Comparison of ENCODE assay signal across 14 cellular contexts in genomic region chr1:219792337-219793021, GRCh38.
DNase-seq lines count a peak whose midpoint lies in the region; ATAC-seq and TF ChIP-seq lines count a peak whose summit lies in the region.
"Had no signal": no experiment of that assay in that cellular context is flagged by ENCODE, and none has a peak within 500 bp of the region (broad histone marks: within the 10 kb centered on the region; RNA-seq: fewer than 3 reads in every experiment).

No MANE protein-coding gene starts in this region.

- intact Hi-C loops in dorsolateral prefrontal cortex (cut with DNase I) (no loop called here), left colon (cut with DNase I, micrococcal nuclease) (no loop called here)

- H3K27ac ChIP-seq in dorsolateral prefrontal cortex, result no peak overlapping the region
- H3K27ac ChIP-seq: 22Rv1, psoas muscle had no signal

- DNase-seq in DMS53 (lab: John Stamatoyannopoulos, UW) (peak; percentile 55), DMS53 treated with DMSO at 0.1 percent for 48 hours (lab: John Stamatoyannopoulos, UW; ENCODE audit: unreplicated experiment) (no peak), NCI-H748 (lab: John Stamatoyannopoulos, UW; ENCODE audit: unreplicated experiment) (peak; percentile 59), fibroblast of gingiva (ENCODE audit: low read depth) (peak; percentile 94), skeletal muscle cell (ENCODE audit: low read depth) (peak; percentile 78), dorsolateral prefrontal cortex (no peak), left colon (no peak)
- DNase-seq: activated naive CD4-positive, alpha-beta T cell treated with anti-CD3 and anti-CD28 coated beads, Interleukin-2, amount 10 ng/mL, durations not matched to agents 7 days and 5 days; DND-41; hippocampal formation; NCI-H187; psoas muscle had no signal

- ATAC-seq in HG02870 (IDR thresholded peaks at IDR 0.05; ENCODE audit: unreplicated experiment), result no peak
- no peak for ATAC-seq in left colon

- H3K4me3 ChIP-seq in skeletal muscle cell (ENCODE audit: low read depth, low read length) (no peak overlapping the region), dorsolateral prefrontal cortex (no peak overlapping the region)
- H3K4me3 ChIP-seq: psoas muscle had no signal

- H3K27me3 ChIP-seq in dorsolateral prefrontal cortex, result peaks cover 0 to 4% (median 0%) of the 10 kb centered on the region in 45 donors

- TF ChIP-seq CTCF in dorsolateral prefrontal cortex (IDR thresholded peaks at IDR 0.05 in 54 of 56, conservative IDR thresholded peaks at IDR 0.05 in 2 of 56; ENCODE audit: low read depth in 1 of 56, partially characterized antibody in 56 of 56), result no peak

Comparison
In these comparisons a context has a peak if more than half of its experiments do, and no peak if none do; other contexts are left out.
1. DNase-seq: peak in DMS53 (single experiment), NCI-H748 (single experiment), fibroblast of gingiva (single experiment) and skeletal muscle cell (single experiment); none in DMS53 treated with DMSO at 0.1 percent for 48 hours (single experiment), dorsolateral prefrontal cortex (0 of 10) and left colon (0 of 2).